20 cellular contexts compared by ENCODE assay signal in the genomic region with DNA sequence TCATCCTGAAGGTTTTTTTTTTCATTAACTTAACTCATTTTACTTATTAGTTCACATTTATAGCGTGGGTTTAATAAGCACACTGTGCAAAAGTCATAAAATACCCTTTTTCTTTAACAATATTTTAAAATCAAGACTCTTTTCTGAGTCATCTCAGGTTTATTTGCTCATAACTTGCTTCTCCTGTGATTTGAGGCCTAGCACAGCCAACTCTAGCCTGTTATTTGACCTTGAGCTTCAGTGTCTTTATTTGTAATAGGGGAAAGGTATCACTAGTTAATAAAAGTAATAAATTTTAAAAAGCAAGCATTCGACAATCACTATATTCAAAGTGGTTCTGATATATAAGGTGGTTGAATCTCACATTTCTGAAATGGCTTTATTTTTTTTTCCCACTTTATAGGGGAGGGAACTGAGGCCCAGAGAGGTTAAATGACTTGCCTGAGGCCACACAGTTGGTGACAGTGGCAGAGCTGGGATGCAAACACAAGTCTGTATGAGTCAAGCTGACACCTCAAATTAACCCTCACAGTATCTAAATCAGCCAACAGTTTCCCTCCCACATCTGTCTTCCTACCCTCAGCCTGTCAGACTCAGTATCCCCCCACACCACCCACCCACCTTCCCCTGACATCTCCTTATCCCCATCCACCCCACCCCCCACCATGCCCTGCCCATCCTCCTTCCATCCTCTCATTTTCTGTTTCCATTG.
A peak's percentile ranks its signal among the peaks of the same experiment; 100 is the strongest.
DNase-seq lines count a peak whose midpoint lies in the region; ATAC-seq and TF ChIP-seq lines count a peak whose summit lies in the region.
"Had no signal": no experiment of that assay in that cellular context is flagged by ENCODE, and none has a peak within 500 bp of the region (broad histone marks: within the 10 kb centered on the region; RNA-seq: fewer than 3 reads in every experiment).

No MANE protein-coding gene starts in this region.

- H3K4me1 ChIP-seq in GM23248 (ENCODE audit: insufficient read depth): peaks cover 12% of the 10 kb centered on the region
- peaks cover 0 to 67% (median 47%) of the 10 kb centered on the region in 4 donors for H3K4me1 ChIP-seq in sigmoid colon
- H3K4me1 ChIP-seq: psoas muscle had no signal

- DNase-seq in activated CD8-positive, alpha-beta memory T cell treated with anti-CD3 and anti-CD28 coated beads, Interleukin-2, amount 10 ng/mL, durations not matched to agents 7 days and 5 days: peak; percentile 68
- no peak for DNase-seq in activated CD8-positive, alpha-beta memory T cell treated with anti-CD3 and anti-CD28 coated beads, Interleukin-2, amount 50 U/mL, for 48 hours
- DNase-seq in GM23248: peak; percentile 29
- DNase-seq in sigmoid colon: no peak
- DNase-seq in NCI-H2171 (lab: John Stamatoyannopoulos, UW): no peak
- no peak for DNase-seq in KBM-7
- DNase-seq: activated naive CD8-positive, alpha-beta T cell treated with anti-CD3 and anti-CD28 coated beads, Interleukin-2, amount 10 ng/mL, durations not matched to agents 7 days and 5 days; caudate nucleus; CD4-positive, alpha-beta T cell; effector CD4-positive, alpha-beta T cell; Karpas-422; NCI-H1105 treated with DMSO at 0.1 percent for 48 hours; NCI-H526; psoas muscle; substantia nigra had no signal

- peaks cover 12% of the 10 kb centered on the region for H3K4me1 Mint-ChIP-seq in activated CD8-positive, alpha-beta memory T cell treated with anti-CD3 and anti-CD28 coated beads, Interleukin-2, amount 10 ng/mL, durations not matched to agents 7 days and 5 days
- H3K4me1 Mint-ChIP-seq in activated T-helper 17 cell treated with anti-CD3 and anti-CD28 coated beads, Interleukin-2, amount 50 U/mL, for 72 hours: peaks cover 25% of the 10 kb centered on the region
- H3K4me1 Mint-ChIP-seq: activated naive CD8-positive, alpha-beta T cell treated with anti-CD3 and anti-CD28 coated beads, Interleukin-2, amount 10 ng/mL, durations not matched to agents 7 days and 5 days; memory B cell had no signal

- no peaks in the 10 kb centered on the region for H3K79me2 ChIP-seq in GM23248 (ENCODE audit: insufficient read depth)

- no peak overlapping the region for H3K4me3 Mint-ChIP-seq in activated CD8-positive, alpha-beta memory T cell treated with anti-CD3 and anti-CD28 coated beads, Interleukin-2, amount 10 ng/mL, durations not matched to agents 7 days and 5 days
- no peak overlapping the region for H3K4me3 Mint-ChIP-seq in activated T-helper 17 cell treated with anti-CD3 and anti-CD28 coated beads, Interleukin-2, amount 50 U/mL, for 72 hours
- H3K4me3 Mint-ChIP-seq: activated naive CD8-positive, alpha-beta T cell treated with anti-CD3 and anti-CD28 coated beads, Interleukin-2, amount 10 ng/mL, durations not matched to agents 7 days and 5 days; CD4-positive, alpha-beta T cell; memory B cell; nephron had no signal

- no peak overlapping the region for H3K4me2 ChIP-seq in GM23248 (ENCODE audit: unreplicated experiment)

- peaks cover 68% of the 10 kb centered on the region for H3K27me3 Mint-ChIP-seq in activated CD8-positive, alpha-beta memory T cell treated with anti-CD3 and anti-CD28 coated beads, Interleukin-2, amount 10 ng/mL, durations not matched to agents 7 days and 5 days
- peaks cover under 1% of the 10 kb centered on the region for H3K27me3 Mint-ChIP-seq in activated T-helper 17 cell treated with anti-CD3 and anti-CD28 coated beads, Interleukin-2, amount 50 U/mL, for 72 hours
- H3K27me3 Mint-ChIP-seq: CD4-positive, alpha-beta T cell had no signal

- no peaks in the 10 kb centered on the region for H3K9me2 ChIP-seq in GM23248 (ENCODE audit: insufficient read depth)

- no peaks in the 10 kb centered on the region for H4K20me1 ChIP-seq in GM23248 (ENCODE audit: insufficient read depth)

- no peaks in the 10 kb centered on the region for H3K36me3 ChIP-seq in GM23248 (ENCODE audit: low read depth)
- H3K36me3 ChIP-seq in sigmoid colon: no peaks in the 10 kb centered on the region
- H3K36me3 ChIP-seq: SJSA1 had no signal

- peak; percentile 82 for ATAC-seq in activated CD8-positive, alpha-beta memory T cell treated with anti-CD3 and anti-CD28 coated beads, Interleukin-2, amount 10 ng/mL, durations not matched to agents 7 days and 5 days
- ATAC-seq in activated T-helper 17 cell treated with anti-CD3 and anti-CD28 coated beads, Interleukin-2, amount 50 U/mL, for 72 hours (replicated peaks): peak; percentile 98
- no peak for ATAC-seq in HG02642 (IDR thresholded peaks at IDR 0.05; ENCODE audit: poor library complexity, unreplicated experiment)
- ATAC-seq: psoas muscle had no signal

- no peak for TF ChIP-seq EP300 in sigmoid colon (IDR thresholded peaks at IDR 0.05)

- 0 out of 2 replicates have a peak overlapping the region, but pooled peaks have one; percentile 12 for H3K9ac ChIP-seq in GM23248

- H3K4me3 ChIP-seq in GM23248: no peak overlapping the region
- no peak overlapping the region for H3K4me3 ChIP-seq in sigmoid colon
- H3K4me3 ChIP-seq: psoas muscle, SJSA1 had no signal

- intact Hi-C loops in sigmoid colon (cut with DNase I): no loop called here

- no peaks in the 10 kb centered on the region for H3K36me3 Mint-ChIP-seq in activated CD8-positive, alpha-beta memory T cell treated with anti-CD3 and anti-CD28 coated beads, Interleukin-2, amount 10 ng/mL, durations not matched to agents 7 days and 5 days
- peaks cover 10% of the 10 kb centered on the region for H3K36me3 Mint-ChIP-seq in activated T-helper 17 cell treated with anti-CD3 and anti-CD28 coated beads, Interleukin-2, amount 50 U/mL, for 72 hours (ENCODE audit: low read depth)
- H3K36me3 Mint-ChIP-seq: activated naive CD8-positive, alpha-beta T cell treated with anti-CD3 and anti-CD28 coated beads, Interleukin-2, amount 10 ng/mL, durations not matched to agents 7 days and 5 days; memory B cell had no signal

- H3K27me3 ChIP-seq in GM23248 (replicated peaks; ENCODE audit: insufficient read depth): no peaks in the 10 kb centered on the region
- H3K27me3 ChIP-seq in sigmoid colon: no peaks in the 10 kb centered on the region
- H3K27me3 ChIP-seq: SJSA1 had no signal

- TF ChIP-seq POLR2A in sigmoid colon (IDR thresholded peaks at IDR 0.05): no peak

- 54 to 68% methylated on average over 2 of the region's 2 CpGs for WGBS in GM23248 (ENCODE audit: low coverage in 1 of 2, low lambda C conversion rate in 2 of 2, missing lambda C conversion rate in 2 of 2), 2 experiments
- WGBS in sigmoid colon, 2 donors: 85 to 90% methylated on average over 2 of the region's 2 CpGs

- H3K27ac Mint-ChIP-seq in activated CD8-positive, alpha-beta memory T cell treated with anti-CD3 and anti-CD28 coated beads, Interleukin-2, amount 10 ng/mL, durations not matched to agents 7 days and 5 days: no peak overlapping the region
- peak overlapping the region; percentile 53 for H3K27ac Mint-ChIP-seq in activated T-helper 17 cell treated with anti-CD3 and anti-CD28 coated beads, Interleukin-2, amount 50 U/mL, for 72 hours
- H3K27ac Mint-ChIP-seq: activated naive CD8-positive, alpha-beta T cell treated with anti-CD3 and anti-CD28 coated beads, Interleukin-2, amount 10 ng/mL, durations not matched to agents 7 days and 5 days; CD4-positive, alpha-beta T cell; memory B cell had no signal

- in situ Hi-C loops in GM23248 (cut with MboI) (no loop called here), KBM-7 (cut with MboI; ENCODE audit: low pct_unique_long_range_greater_than_20kb, low sequenced_read_pairs) (no loop called here)

- H3K27ac ChIP-seq in GM23248 (0 out of 2 replicates have a peak overlapping the region, but pooled peaks have one; percentile 9), sigmoid colon (peak overlapping the region; percentile 40 to 97 (median 84))
- H3K27ac ChIP-seq: psoas muscle, SJSA1 had no signal

- CTCF ChIA-PET in activated CD8-positive, alpha-beta memory T cell treated with anti-CD3 and anti-CD28 coated beads, Interleukin-2, amount 10 ng/mL, durations not matched to agents 7 days and 5 days (lab: Charles Lee): interaction anchor here (1.0 to 1.6 kb wide), 2 partner anchors 10 to 70 kb away, joined by 3 read pairs; no protein-coding TSS in a partner anchor

- H3K9me3 Mint-ChIP-seq in activated CD8-positive, alpha-beta memory T cell treated with anti-CD3 and anti-CD28 coated beads, Interleukin-2, amount 10 ng/mL, durations not matched to agents 7 days and 5 days (ENCODE audit: low read depth): no peaks in the 10 kb centered on the region
- H3K9me3 Mint-ChIP-seq in activated T-helper 17 cell treated with anti-CD3 and anti-CD28 coated beads, Interleukin-2, amount 50 U/mL, for 72 hours: no peaks in the 10 kb centered on the region
- H3K9me3 Mint-ChIP-seq: activated naive CD8-positive, alpha-beta T cell treated with anti-CD3 and anti-CD28 coated beads, Interleukin-2, amount 10 ng/mL, durations not matched to agents 7 days and 5 days; CD4-positive, alpha-beta T cell; memory B cell; nephron had no signal

- H3K9me3 ChIP-seq in GM23248 (ENCODE audit: low read depth) (no peaks in the 10 kb centered on the region), sigmoid colon (no peaks in the 10 kb centered on the region)
- H3K9me3 ChIP-seq: psoas muscle, SJSA1 had no signal

- H2AFZ ChIP-seq in GM23248: no peak overlapping the region

- peaks cover 17% of the 10 kb centered on the region for H3F3A ChIP-seq in GM23248 (ENCODE audit: insufficient read depth)

- TF ChIP-seq CTCF in sigmoid colon (IDR thresholded peaks at IDR 0.05): no peak

Comparison
In these comparisons a context has a peak if more than half of its experiments do, and no peak if none do; other contexts are left out.
1. DNase-seq: peak in activated CD8-positive, alpha-beta memory T cell treated with anti-CD3 and anti-CD28 coated beads, Interleukin-2, amount 10 ng/mL, durations not matched to agents 7 days and 5 days (single experiment) and GM23248 (single experiment); none in activated CD8-positive, alpha-beta memory T cell treated with anti-CD3 and anti-CD28 coated beads, Interleukin-2, amount 50 U/mL, for 48 hours (single experiment), sigmoid colon (single experiment), NCI-H2171 (single experiment) and KBM-7 (single experiment).